In the genomic region with DNA sequence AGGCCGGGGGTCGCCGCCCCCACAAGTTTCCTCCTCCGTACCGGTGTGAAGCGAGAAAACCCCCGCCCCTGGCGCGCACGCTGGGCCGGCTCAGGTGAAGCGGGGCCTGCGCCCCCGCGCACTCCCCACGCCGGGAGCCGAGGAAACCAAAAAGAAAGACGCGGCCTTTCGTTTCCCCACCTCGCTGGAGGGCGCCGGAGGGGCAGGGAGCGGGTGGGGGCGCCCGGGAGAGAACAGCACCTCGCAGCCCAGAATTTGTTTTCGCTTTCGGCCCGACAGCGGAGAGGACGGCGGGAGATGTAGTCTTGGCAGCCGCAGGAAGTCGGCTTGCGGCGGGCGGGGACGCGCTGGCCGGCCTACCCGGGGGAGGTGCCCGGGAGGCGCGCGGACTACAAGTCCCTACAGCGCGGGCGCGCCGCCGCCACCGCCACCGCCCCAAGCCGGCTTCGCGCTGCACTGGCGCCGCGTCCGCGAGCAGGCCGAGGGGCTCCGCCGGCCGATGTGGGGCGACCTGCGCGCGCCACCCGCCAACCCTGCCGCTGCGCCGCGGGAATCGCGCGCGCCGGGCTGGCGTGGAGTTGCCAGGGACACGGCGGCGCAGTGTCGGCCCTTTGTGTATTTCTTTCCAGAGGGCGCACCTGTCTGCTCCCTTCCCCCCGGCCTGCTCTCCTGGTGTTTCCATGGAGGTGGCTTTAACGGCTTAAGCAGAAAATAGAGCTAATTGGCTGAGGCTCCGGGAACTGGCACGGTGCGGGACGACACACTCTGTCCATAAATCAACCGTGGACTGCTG, we compare ENCODE assay signal across 7 cellular contexts.
DNase-seq lines count a peak whose midpoint lies in the region; ATAC-seq and FAIRE-seq lines count a peak whose summit lies in the region.

A gene with protein sequence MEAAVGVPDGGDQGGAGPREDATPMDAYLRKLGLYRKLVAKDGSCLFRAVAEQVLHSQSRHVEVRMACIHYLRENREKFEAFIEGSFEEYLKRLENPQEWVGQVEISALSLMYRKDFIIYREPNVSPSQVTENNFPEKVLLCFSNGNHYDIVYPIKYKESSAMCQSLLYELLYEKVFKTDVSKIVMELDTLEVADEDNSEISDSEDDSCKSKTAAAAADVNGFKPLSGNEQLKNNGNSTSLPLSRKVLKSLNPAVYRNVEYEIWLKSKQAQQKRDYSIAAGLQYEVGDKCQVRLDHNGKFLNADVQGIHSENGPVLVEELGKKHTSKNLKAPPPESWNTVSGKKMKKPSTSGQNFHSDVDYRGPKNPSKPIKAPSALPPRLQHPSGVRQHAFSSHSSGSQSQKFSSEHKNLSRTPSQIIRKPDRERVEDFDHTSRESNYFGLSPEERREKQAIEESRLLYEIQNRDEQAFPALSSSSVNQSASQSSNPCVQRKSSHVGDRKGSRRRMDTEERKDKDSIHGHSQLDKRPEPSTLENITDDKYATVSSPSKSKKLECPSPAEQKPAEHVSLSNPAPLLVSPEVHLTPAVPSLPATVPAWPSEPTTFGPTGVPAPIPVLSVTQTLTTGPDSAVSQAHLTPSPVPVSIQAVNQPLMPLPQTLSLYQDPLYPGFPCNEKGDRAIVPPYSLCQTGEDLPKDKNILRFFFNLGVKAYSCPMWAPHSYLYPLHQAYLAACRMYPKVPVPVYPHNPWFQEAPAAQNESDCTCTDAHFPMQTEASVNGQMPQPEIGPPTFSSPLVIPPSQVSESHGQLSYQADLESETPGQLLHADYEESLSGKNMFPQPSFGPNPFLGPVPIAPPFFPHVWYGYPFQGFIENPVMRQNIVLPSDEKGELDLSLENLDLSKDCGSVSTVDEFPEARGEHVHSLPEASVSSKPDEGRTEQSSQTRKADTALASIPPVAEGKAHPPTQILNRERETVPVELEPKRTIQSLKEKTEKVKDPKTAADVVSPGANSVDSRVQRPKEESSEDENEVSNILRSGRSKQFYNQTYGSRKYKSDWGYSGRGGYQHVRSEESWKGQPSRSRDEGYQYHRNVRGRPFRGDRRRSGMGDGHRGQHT (minus strand): TSS at position 292 of the 793 bp plus-strand sequence. CDS start 616 bp downstream, outside the sequence.

- DNase-seq in GM18507 (ENCODE audit: extremely low spot score, insufficient read length, low read depth) (peak; percentile 69), NCI-H2029 treated with DMSO at 0.1 percent for 48 hours (lab: John Stamatoyannopoulos, UW) (peak; percentile 75), T-helper 9 cell (peak; percentile 88), astrocyte of the hippocampus (ENCODE audit: low read depth, low spot score) (peak; percentile 99), hippocampal formation (lab: John Stamatoyannopoulos, UW) (peak; percentile 94 to 98), retina (peak; percentile 95)

- ATAC-seq in HG02981 (IDR thresholded peaks at IDR 0.05; ENCODE audit: unreplicated experiment): peak; percentile 81

- peak; percentile 89 for FAIRE-seq in GM18507 (lab: Jason Lieb, UNC)

Comparison
In these comparisons a context has a peak if more than half of its experiments do, and no peak if none do; other contexts are left out.
1. Peak in every context shown above with its lines: DNase-seq and ATAC-seq.